In the genomic region with DNA sequence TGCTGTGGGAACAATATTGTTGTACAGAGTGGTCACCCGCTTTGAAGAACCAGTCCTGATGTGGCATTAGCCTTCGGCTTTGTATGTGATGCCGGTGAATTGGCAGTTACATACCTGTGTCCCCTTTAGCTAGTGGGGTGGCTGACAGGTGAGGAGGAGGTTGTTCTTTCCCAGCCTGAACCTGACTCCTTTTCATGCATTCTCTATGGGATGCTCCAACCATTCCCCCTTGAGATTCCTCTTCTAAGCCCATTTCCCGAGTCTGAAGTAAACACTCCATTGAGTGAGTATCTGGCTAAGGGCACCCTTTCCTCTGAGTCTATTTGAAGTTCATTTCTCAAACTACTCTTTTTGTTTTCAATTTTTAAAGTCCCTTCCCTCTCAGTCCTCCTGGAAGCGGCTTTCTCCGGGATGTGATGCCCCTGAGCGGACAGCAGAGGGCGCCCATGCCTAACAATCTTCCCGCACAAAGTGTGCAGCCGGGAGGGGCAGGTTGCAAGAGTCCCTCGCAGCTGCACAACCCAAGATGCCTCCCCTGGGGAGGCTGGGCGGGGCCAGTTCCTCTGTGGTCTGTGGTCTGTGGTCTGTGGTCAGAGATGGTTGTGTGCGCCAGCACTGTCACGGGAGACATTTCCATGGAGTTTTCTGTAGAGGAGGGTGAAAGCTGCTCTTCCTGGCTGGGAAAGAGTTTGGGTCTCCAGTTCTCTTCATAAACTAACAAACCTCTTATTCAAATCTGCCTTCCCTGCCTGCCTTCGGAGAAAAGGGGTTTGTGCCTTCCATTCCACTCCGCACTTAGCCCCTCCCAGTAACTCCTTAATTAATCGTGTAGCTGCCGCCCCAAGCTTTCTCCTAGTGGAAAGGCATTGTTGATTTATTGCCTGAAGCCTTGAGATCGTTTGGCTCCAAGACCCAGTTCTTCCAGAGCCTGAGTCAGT, we compare ENCODE assay signal across 7 cellular contexts. TPM values are rescaled to one million over a fixed set of nuclear protein-coding genes. Genes with fewer than 3 reads are reported as not detected.
DNase-seq lines count a peak whose midpoint lies in the region; ATAC-seq, FAIRE-seq and TF ChIP-seq lines count a peak whose summit lies in the region.

No MANE protein-coding gene starts in this region.

- H3K4me3 ChIP-seq in adipocyte (ENCODE audit: low read length) (peak overlapping the region; percentile 55), right atrium auricular region (peak overlapping the region in 1 of 2 donors; percentile 18), retinal pigment epithelial cell (ENCODE audit: low read length) (no peak overlapping the region)

- H3K4me1 ChIP-seq in adipocyte (ENCODE audit: control insufficient read depth, insufficient read depth, low read length) (peaks cover 17% of the 10 kb centered on the region), right atrium auricular region (peaks cover 0 to 14% of the 10 kb centered on the region in 2 donors)

- FAIRE-seq in GM12892 (lab: Jason Lieb, UNC), result peak; percentile 92

- no peak overlapping the region for H3K27ac ChIP-seq in right atrium auricular region

- H3K27ac Mint-ChIP-seq in T-cell, result peak overlapping the region; percentile 45 to 59

- H3K36me3 Mint-ChIP-seq in T-cell, result no peaks in the 10 kb centered on the region

- CTCF ChIA-PET in T-cell (lab: Charles Lee), result interaction anchor here (0.6 to 3.6 kb wide), 26 partner anchors 9 to 535 kb away, joined by 3 to 53 read pairs (median 4); a partner anchor contains a TSS

- H3K27me3 ChIP-seq in adipocyte (replicated peaks; ENCODE audit: control insufficient read depth, insufficient read depth, low read length) (peaks cover 41% of the 10 kb centered on the region), right atrium auricular region (no peaks in the 10 kb centered on the region)

- ATAC-seq in HG02798 (IDR thresholded peaks at IDR 0.05; ENCODE audit: poor library complexity, unreplicated experiment) (peak; percentile 98), T-cell (replicated peaks in 1 of 4) (peak; percentile 99 to 100 (median 99))

- H3K4me3 Mint-ChIP-seq in T-cell, result peak overlapping the region; percentile 26 to 69 (median 64)

- TF ChIP-seq CTCF in right atrium auricular region (IDR thresholded peaks at IDR 0.05), result peak; percentile 87 to 96
- peak; percentile 97 for TF ChIP-seq CTCF in retinal pigment epithelial cell (conservative IDR thresholded peaks at IDR 0.05; ENCODE audit: low read depth, low read length)

- POLR2A ChIA-PET in T-cell (lab: Charles Lee), result interaction anchor here in 1 of 2 donors (1.1 kb wide), 1 partner anchor 205 kb away, joined by 3 read pairs; no protein-coding TSS in a partner anchor

- H3K36me3 ChIP-seq in adipocyte (ENCODE audit: control insufficient read depth, insufficient read depth, low read length, severe bottlenecking) (no peaks in the 10 kb centered on the region), right atrium auricular region (no peaks in the 10 kb centered on the region)

- no peak for TF ChIP-seq POLR2A in GM12892 (IDR thresholded peaks at IDR 0.05; ENCODE audit: low read depth, low read length)

- peak; percentile 74 for DNase-seq in GM12892 (ENCODE audit: insufficient read length)
- DNase-seq in NCI-H1105 treated with DMSO at 0.1 percent for 48 hours (lab: John Stamatoyannopoulos, UW), result peak; percentile 74
- peak; percentile 75 to 91 (median 86) for DNase-seq in T-cell
- peak; percentile 89 for DNase-seq in adipocyte (ENCODE audit: low read depth)
- DNase-seq in right atrium auricular region (ENCODE audit: low spot score), result peak; percentile 80
- DNase-seq in retinal pigment epithelial cell (ENCODE audit: low read depth), result peak; percentile 25

- no peak overlapping the region for H3K9ac ChIP-seq in adipocyte (ENCODE audit: low read length)

- H3K27me3 Mint-ChIP-seq in T-cell, result peaks cover 62 to 78% of the 10 kb centered on the region in 2 donors

- no peaks in the 10 kb centered on the region for H3K9me3 ChIP-seq in adipocyte (ENCODE audit: control insufficient read depth, low read length)
- H3K9me3 ChIP-seq in right atrium auricular region, result no peaks in the 10 kb centered on the region

- no peaks in the 10 kb centered on the region for H3K9me3 Mint-ChIP-seq in T-cell

- peaks cover 16 to 31% (median 19%) of the 10 kb centered on the region in 3 donors for H3K4me1 Mint-ChIP-seq in T-cell

RNA-seq across cellular contexts. Expression of a gene that starts 36.4 kb away (rescaled TPM):
- polyA plus RNA-seq in GM12892 (2012; ENCODE audit: missing spikeins), result not detected
- total RNA-seq in T-cell (not detected), right atrium auricular region (not detected)

RNA-seq across cellular contexts. Expression of a gene that starts 52.0 kb away (rescaled TPM):
- polyA plus RNA-seq in GM12892 (2012; ENCODE audit: missing spikeins), result not detected
- total RNA-seq in T-cell, result not detected
- 1 to 10 TPM; 1.2 to 3.3 TPM for total RNA-seq in right atrium auricular region

Comparison
In these comparisons a context has a peak if more than half of its experiments do, and no peak if none do; other contexts are left out.
1. DNase-seq: peak in every context shown above with its lines; median percentile 89 in adipocyte; 86 in T-cell; 80 in right atrium auricular region; 74 in GM12892; 74 in NCI-H1105 treated with DMSO at 0.1 percent for 48 hours; 25 in retinal pigment epithelial cell.